8 cellular contexts compared by ENCODE assay signal in the genomic region with DNA sequence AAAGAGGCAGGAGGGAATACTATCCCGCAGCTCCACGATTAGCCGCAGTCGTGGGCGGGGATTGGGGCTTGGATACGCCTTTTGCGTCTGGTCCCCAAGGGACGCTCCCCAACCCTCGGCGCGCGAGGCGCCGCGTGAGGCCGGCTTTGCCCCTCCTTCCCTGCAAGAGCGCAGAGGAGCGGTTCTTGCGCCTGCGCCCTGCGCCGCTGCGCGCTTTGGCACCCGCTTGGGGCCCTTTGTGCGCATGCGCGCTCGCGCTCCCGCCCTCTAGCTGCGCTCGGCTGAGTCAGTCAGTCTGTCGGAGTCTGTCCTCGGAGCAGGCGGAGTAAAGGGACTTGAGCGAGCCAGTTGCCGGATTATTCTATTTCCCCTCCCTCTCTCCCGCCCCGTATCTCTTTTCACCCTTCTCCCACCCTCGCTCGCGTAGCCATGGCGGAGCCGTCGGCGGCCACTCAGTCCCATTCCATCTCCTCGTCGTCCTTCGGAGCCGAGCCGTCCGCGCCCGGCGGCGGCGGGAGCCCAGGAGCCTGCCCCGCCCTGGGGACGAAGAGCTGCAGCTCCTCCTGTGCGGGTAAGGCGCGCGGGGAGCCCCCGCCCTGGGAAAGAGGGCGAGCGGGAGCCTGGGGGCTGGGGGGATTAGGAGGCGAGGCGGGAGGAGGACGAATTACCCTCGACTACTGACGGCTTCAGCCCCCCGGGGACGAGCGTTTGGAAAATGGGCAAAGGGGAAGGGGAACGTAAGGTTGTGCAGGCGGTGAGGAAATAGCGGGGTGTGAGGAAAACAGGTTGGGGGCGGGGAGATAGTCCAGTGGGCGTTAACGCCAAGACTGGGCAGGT. TPM values are rescaled to one million over a fixed set of nuclear protein-coding genes. Genes with fewer than 3 reads are reported as not detected.
DNase-seq lines count a peak whose midpoint lies in the region; ATAC-seq, FAIRE-seq and TF ChIP-seq lines count a peak whose summit lies in the region.

A gene with protein sequence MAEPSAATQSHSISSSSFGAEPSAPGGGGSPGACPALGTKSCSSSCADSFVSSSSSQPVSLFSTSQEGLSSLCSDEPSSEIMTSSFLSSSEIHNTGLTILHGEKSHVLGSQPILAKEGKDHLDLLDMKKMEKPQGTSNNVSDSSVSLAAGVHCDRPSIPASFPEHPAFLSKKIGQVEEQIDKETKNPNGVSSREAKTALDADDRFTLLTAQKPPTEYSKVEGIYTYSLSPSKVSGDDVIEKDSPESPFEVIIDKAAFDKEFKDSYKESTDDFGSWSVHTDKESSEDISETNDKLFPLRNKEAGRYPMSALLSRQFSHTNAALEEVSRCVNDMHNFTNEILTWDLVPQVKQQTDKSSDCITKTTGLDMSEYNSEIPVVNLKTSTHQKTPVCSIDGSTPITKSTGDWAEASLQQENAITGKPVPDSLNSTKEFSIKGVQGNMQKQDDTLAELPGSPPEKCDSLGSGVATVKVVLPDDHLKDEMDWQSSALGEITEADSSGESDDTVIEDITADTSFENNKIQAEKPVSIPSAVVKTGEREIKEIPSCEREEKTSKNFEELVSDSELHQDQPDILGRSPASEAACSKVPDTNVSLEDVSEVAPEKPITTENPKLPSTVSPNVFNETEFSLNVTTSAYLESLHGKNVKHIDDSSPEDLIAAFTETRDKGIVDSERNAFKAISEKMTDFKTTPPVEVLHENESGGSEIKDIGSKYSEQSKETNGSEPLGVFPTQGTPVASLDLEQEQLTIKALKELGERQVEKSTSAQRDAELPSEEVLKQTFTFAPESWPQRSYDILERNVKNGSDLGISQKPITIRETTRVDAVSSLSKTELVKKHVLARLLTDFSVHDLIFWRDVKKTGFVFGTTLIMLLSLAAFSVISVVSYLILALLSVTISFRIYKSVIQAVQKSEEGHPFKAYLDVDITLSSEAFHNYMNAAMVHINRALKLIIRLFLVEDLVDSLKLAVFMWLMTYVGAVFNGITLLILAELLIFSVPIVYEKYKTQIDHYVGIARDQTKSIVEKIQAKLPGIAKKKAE (plus strand): TSS at position 293 of the 837 bp plus-strand sequence. CDS start 137 bp downstream, at position 430.

- no peaks in the 10 kb centered on the region for H3K9me1 ChIP-seq in keratinocyte (ENCODE audit: control insufficient read depth, extremely low read depth, insufficient read depth, low read length)

- peak within 1 kb of the TSS; percentile 93 for H3K4me2 ChIP-seq in keratinocyte (ENCODE audit: control insufficient read depth, extremely low read depth, insufficient read depth, low read depth, low read length)

- DNase-seq in AG10803 (ENCODE audit: low read depth) (peak; percentile 96), NCI-H460 (ENCODE audit: extremely low read depth, low read depth) (peak; percentile 95), cerebellar nuclear complex (lab: John Stamatoyannopoulos, UW) (peak; percentile 32 to 81), keratinocyte (ENCODE audit: low read depth, low spot score) (peak; percentile 94)
- peak; percentile 99 for DNase-seq in activated CD4-positive, CD25-positive, alpha-beta regulatory T cell treated with anti-CD3 and anti-CD28 coated beads, Interleukin-2, amount 50 U/mL, for 72 hours
- peak; percentile 97 to 98 for DNase-seq in stimulated activated CD4-positive, alpha-beta T cell treated with anti-CD3 and anti-CD28 coated beads, Interleukin-15, amount 100 ng/mL, for 1 hour (ENCODE audit: low read depth in 1 of 2, low spot score in 1 of 2)

- H3K27me3 ChIP-seq in keratinocyte (ENCODE audit: control insufficient read depth, extremely low read depth, insufficient read depth, low read length): no peaks in the 10 kb centered on the region

- H3K4me1 ChIP-seq in keratinocyte (ENCODE audit: control insufficient read depth, extremely low read depth, insufficient read depth, low read length): peaks cover 18% of the 10 kb centered on the region

- no peaks in the 10 kb centered on the region for H3K9me3 ChIP-seq in keratinocyte (ENCODE audit: control insufficient read depth, low read depth, low read length)

- H2AFZ ChIP-seq in keratinocyte (ENCODE audit: control insufficient read depth, low read length): peak within 1 kb of the TSS; percentile 82

- ATAC-seq in GM19043 (IDR thresholded peaks at IDR 0.05; ENCODE audit: low read depth, unreplicated experiment) (peak; percentile 85), HG03378 (IDR thresholded peaks at IDR 0.05; ENCODE audit: unreplicated experiment) (peak; percentile 82)

- H3K4me3 ChIP-seq in AG10803 (ENCODE audit: low read length): peak within 1 kb of the TSS; percentile 97
- H3K4me3 ChIP-seq in keratinocyte (ENCODE audit: control insufficient read depth in 2 of 3, extremely low read depth in 1 of 3, insufficient read depth in 2 of 3, low read depth in 1 of 3, low read length in 3 of 3): peak within 1 kb of the TSS; percentile 71 to 98 (median 95)

- peak within 1 kb of the TSS; percentile 70 for H3K27ac ChIP-seq in keratinocyte (ENCODE audit: control insufficient read depth, insufficient read depth, low read length)

- peaks cover 5% of the 10 kb centered on the region for H4K20me1 ChIP-seq in keratinocyte (ENCODE audit: control insufficient read depth, extremely low read depth, insufficient read depth, low read length)

- H3K79me2 ChIP-seq in keratinocyte (ENCODE audit: control insufficient read depth, insufficient read depth, low read length): peaks cover 41% of the 10 kb centered on the region

- no peak for FAIRE-seq in keratinocyte (lab: Jason Lieb, UNC)

- TF ChIP-seq CTCF in AG10803 (conservative IDR thresholded peaks at IDR 0.05; ENCODE audit: low read length) (no peak), keratinocyte (optimal IDR thresholded peaks at IDR 0.05 in 1 of 3, IDR thresholded peaks at IDR 0.05 in 1 of 3, conservative IDR thresholded peaks at IDR 0.05 in 1 of 3; ENCODE audit: extremely low read depth in 1 of 3, insufficient read depth in 2 of 3, low read length in 3 of 3) (no peak)

- no peaks in the 10 kb centered on the region for H3K36me3 ChIP-seq in keratinocyte (ENCODE audit: control insufficient read depth in 2 of 2, extremely low read depth in 1 of 2, insufficient read depth in 2 of 2, low read length in 2 of 2)

- peak within 1 kb of the TSS; percentile 78 for H3K9ac ChIP-seq in keratinocyte (ENCODE audit: control insufficient read depth, extremely low read depth, insufficient read depth, low read length)

- dilution Hi-C loops in keratinocyte (cut with MboI; ENCODE audit: extremely low pct_ligation_motif_present, low sequenced_read_pairs): no loop called here

RNA-seq across cellular contexts. Expression of the gene that starts here (rescaled TPM):
- total RNA-seq in NCI-H460 (2014; rRNA removed; shearing (Covaris generic)): 114 and 115 TPM in 2 replicates
- 39.3 and 49.5 TPM in 2 replicates for polyA plus RNA-seq in NCI-H460 (2014; cell fraction: nucleus; rRNA removed)
- 29.3 to 53.2 TPM (median 50.8 TPM) in 3 replicates for polyA plus RNA-seq in keratinocyte
- 109 TPM for polyA plus RNA-seq in keratinocyte (2011; ENCODE audit: low read depth)
- 30.2 and 53.5 TPM in 2 replicates for polyA plus RNA-seq in keratinocyte (2011; cell fraction: cytosol; rRNA removed)
- polyA plus RNA-seq in keratinocyte (2011; cell fraction: nucleus; rRNA removed): 50.0 and 61.7 TPM in 2 replicates
- polyA plus RNA-seq in keratinocyte (2012; ENCODE audit: low replicate concordance): 47.5 and 98.5 TPM in 2 replicates
- polyA minus RNA-seq in keratinocyte: 37.0 to 73.7 TPM (median 51.9 TPM) in 3 replicates
- 49.3 TPM for polyA minus RNA-seq in keratinocyte (2011; cell fraction: cytosol; rRNA and poly(A)+ RNA removed)
- polyA minus RNA-seq in keratinocyte (2011; cell fraction: nucleus; rRNA and poly(A)+ RNA removed): 35.7 and 45.8 TPM in 2 replicates

Comparison
In these comparisons a context has a peak if more than half of its experiments do, and no peak if none do; other contexts are left out.
1. Peak in every context shown above with its lines: DNase-seq, ATAC-seq, H3K4me3 ChIP-seq and H3K27ac ChIP-seq.